ENCODE assay signal across 29 cellular contexts in genomic region chr6:3307436-3307835, GRCh38.
"Had no signal": no experiment of that assay in that cellular context is flagged by ENCODE, and none has a peak within 500 bp of the region (broad histone marks: within the 10 kb centered on the region; RNA-seq: fewer than 3 reads in every experiment).

No MANE protein-coding gene starts in this region.

- H3K4me3 ChIP-seq: PC-9 had no signal

- H3K9me3 Mint-ChIP-seq: activated T-cell treated with anti-CD3 and anti-CD28 coated beads, Interleukin-2, amount 50 U/mL, for 72 hours had no signal

- H3K4me1 Mint-ChIP-seq: activated CD4-positive, alpha-beta T cell treated with anti-CD3 and anti-CD28 coated beads, Interleukin-2, amount 10 ng/mL, durations not matched to agents 24 days and 14 days; activated naive CD8-positive, alpha-beta T cell treated with anti-CD3 and anti-CD28 coated beads for 36 hours; activated T-helper 17 cell treated with anti-CD3 and anti-CD28 coated beads, Interleukin-2, amount 50 U/mL, for 72 hours had no signal

- H3K4me2 ChIP-seq: KMS-11, PC-9 had no signal

- DNase-seq: activated CD4-positive, alpha-beta T cell treated with anti-CD3 and anti-CD28 coated beads, Interleukin-2, amount 10 ng/mL, durations not matched to agents 24 days and 14 days; activated CD4-positive, alpha-beta T cell treated with anti-CD3 and anti-CD28 coated beads, Interleukin-2, amount 50 U/mL, for 4 hours; activated CD8-positive, alpha-beta T cell treated with anti-CD3 and anti-CD28 coated beads for 36 hours; activated effector memory CD4-positive, alpha-beta T cell treated with anti-CD3 and anti-CD28 coated beads, Interleukin-2, amount 50 U/mL, for 16 hours; activated naive CD4-positive, alpha-beta T cell; activated naive CD4-positive, alpha-beta T cell treated with anti-CD3 and anti-CD28 coated beads, Interleukin-2, amount 50 U/mL, for 16 hours; activated naive CD8-positive, alpha-beta T cell treated with anti-CD3 and anti-CD28 coated beads for 36 hours; activated T-cell treated with anti-CD3 and anti-CD28 coated beads, Interleukin-2, amount 50 U/mL, for 1 hour; activated T-cell treated with anti-CD3 and anti-CD28 coated beads, Interleukin-2, amount 50 U/mL, for 72 hours; amniotic stem cell; brain microvascular endothelial cell; MM.1S; NCI-H1092 treated with DMSO at 0.1 percent for 48 hours; NCI-H1417; NCI-H146; NCI-H187; NCI-H2107; NCI-H510A; NCI-H526; NCI-H748 treated with DMSO at 0.1 percent for 48 hours; NK-92 treated with Interleukin-12 subunit alpha and Interleukin-12 subunit beta, amount 100 ng/mL, for 24 hours; PC-9; SW 1271; T1000; WERI-Rb-1 had no signal

- H3K27me3 Mint-ChIP-seq: activated naive CD8-positive, alpha-beta T cell treated with anti-CD3 and anti-CD28 coated beads for 36 hours had no signal

- H3K4me3 Mint-ChIP-seq: activated CD4-positive, alpha-beta T cell treated with anti-CD3 and anti-CD28 coated beads, Interleukin-2, amount 10 ng/mL, durations not matched to agents 24 days and 14 days; activated CD8-positive, alpha-beta T cell treated with anti-CD3 and anti-CD28 coated beads for 36 hours; activated naive CD8-positive, alpha-beta T cell treated with anti-CD3 and anti-CD28 coated beads for 36 hours; activated T-cell treated with anti-CD3 and anti-CD28 coated beads, Interleukin-2, amount 50 U/mL, for 72 hours; activated T-helper 17 cell treated with anti-CD3 and anti-CD28 coated beads, Interleukin-2, amount 50 U/mL, for 72 hours had no signal

- H3K27ac Mint-ChIP-seq: activated CD4-positive, alpha-beta T cell treated with anti-CD3 and anti-CD28 coated beads, Interleukin-2, amount 10 ng/mL, durations not matched to agents 24 days and 14 days; activated CD8-positive, alpha-beta T cell treated with anti-CD3 and anti-CD28 coated beads for 36 hours; activated naive CD8-positive, alpha-beta T cell treated with anti-CD3 and anti-CD28 coated beads for 36 hours; activated T-cell treated with anti-CD3 and anti-CD28 coated beads, Interleukin-2, amount 50 U/mL, for 72 hours; activated T-helper 17 cell treated with anti-CD3 and anti-CD28 coated beads, Interleukin-2, amount 50 U/mL, for 72 hours had no signal

- H3K9ac ChIP-seq: KMS-11 had no signal

- H3K36me3 Mint-ChIP-seq: activated naive CD8-positive, alpha-beta T cell treated with anti-CD3 and anti-CD28 coated beads for 36 hours had no signal

- H3K27ac ChIP-seq: brain microvascular endothelial cell, KMS-11, PC-9, RWPE1, WERI-Rb-1 had no signal

- H2AFZ ChIP-seq: PC-9 had no signal

- H3K27me3 ChIP-seq: brain microvascular endothelial cell had no signal

- H3K36me3 ChIP-seq: brain microvascular endothelial cell had no signal

- ATAC-seq: activated CD8-positive, alpha-beta T cell treated with anti-CD3 and anti-CD28 coated beads for 36 hours; activated T-cell treated with anti-CD3 and anti-CD28 coated beads, Interleukin-2, amount 50 U/mL, for 72 hours; activated T-helper 17 cell treated with anti-CD3 and anti-CD28 coated beads, Interleukin-2, amount 50 U/mL, for 72 hours; Right ventricle myocardium inferior had no signal
